Comparison of ENCODE assay signal across 37 cellular contexts in genomic region chr7:27427416-27427815, GRCh38.
"Had no signal": no experiment of that assay in that cellular context is flagged by ENCODE, and none has a peak within 500 bp of the region (broad histone marks: within the 10 kb centered on the region; RNA-seq: fewer than 3 reads in every experiment).

No MANE protein-coding gene starts in this region.

- H3K9me3 ChIP-seq: MG63 had no signal

- H3K27ac ChIP-seq: KMS-11 had no signal

- H3K36me3 ChIP-seq: MG63 had no signal

- DNase-seq: Karpas-422, Kasumi-1, KBM-7, KG1, MG63, MM.1S, MV-4-11, NCI-H1048, NCI-H1092, NCI-H1092 treated with DMSO at 0.1 percent for 48 hours, NCI-H1105, NCI-H1105 treated with DMSO at 0.1 percent for 48 hours, NCI-H1417, NCI-H1417 treated with DMSO at 0.1 percent for 48 hours, NCI-H1436, NCI-H1436 treated with DMSO at 0.1 percent for 48 hours, NCI-H146, NCI-H1694, NCI-H1694 treated with DMSO at 0.1 percent for 48 hours, NCI-H187, NCI-H187 treated with DMSO at 0.1 percent for 48 hours, NCI-H1930, NCI-H2029, NCI-H2029 treated with DMSO at 0.1 percent for 48 hours, NCI-H2081, NCI-H2081 treated with DMSO at 0.1 percent for 48 hours, NCI-H2107, NCI-H2171, NCI-H2171 treated with DMSO at 0.1 percent for 48 hours, NCI-H2227 treated with DMSO at 0.1 percent for 48 hours, NCI-H226, NCI-H345, NCI-H446, NCI-H446 treated with DMSO at 0.1 percent for 48 hours, NCI-H510A, NCI-H524 had no signal

- H3K4me3 ChIP-seq: MG63 had no signal

- H3K27me3 ChIP-seq: MG63 had no signal

- H3K9ac ChIP-seq: KMS-11 had no signal

- H3K4me2 ChIP-seq: KMS-11 had no signal
